15 cellular contexts compared by ENCODE assay signal in the genomic region with DNA sequence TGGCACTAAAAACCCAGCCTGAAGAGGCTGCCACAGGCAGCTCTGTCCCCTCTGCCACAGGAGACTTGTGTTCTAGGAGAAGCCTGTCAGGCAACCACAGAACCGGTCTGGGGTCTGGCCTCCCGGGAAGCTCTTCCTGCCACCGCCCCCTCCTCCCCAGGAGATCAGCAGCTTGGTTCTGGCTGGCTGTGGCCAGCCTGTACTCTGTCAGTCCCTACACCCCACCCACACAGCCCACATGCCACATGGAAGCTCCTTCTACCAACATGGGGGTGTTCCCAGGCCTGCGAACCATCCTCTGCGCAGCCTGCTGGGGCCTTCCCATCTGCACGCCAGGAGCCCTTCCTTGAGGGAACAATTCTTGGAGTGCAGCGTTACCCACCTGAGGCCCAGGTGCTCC. TPM values are rescaled to one million over a fixed set of nuclear protein-coding genes. Genes with fewer than 3 reads are reported as not detected.
DNase-seq lines count a peak whose midpoint lies in the region; TF ChIP-seq lines count a peak whose summit lies in the region.
"Had no signal": no experiment of that assay in that cellular context is flagged by ENCODE, and none has a peak within 500 bp of the region (broad histone marks: within the 10 kb centered on the region; RNA-seq: fewer than 3 reads in every experiment).

No MANE protein-coding gene starts in this region.

- no peak for TF ChIP-seq POLR2A in spleen (IDR thresholded peaks at IDR 0.05)

- intact Hi-C loops in spleen (cut with DNase I; ENCODE audit: low total_unique reads), result no loop called here

- H4K8ac ChIP-seq in trophoblast cell (ENCODE audit: low read depth, low read length), result no peak overlapping the region

- no peaks in the 10 kb centered on the region for H3K79me2 ChIP-seq in trophoblast cell (ENCODE audit: control insufficient read depth, insufficient read depth, low read length, poor library complexity)

- peak overlapping the region; percentile 53 for H2BK120ac ChIP-seq in trophoblast cell (ENCODE audit: insufficient read depth, low read length, poor library complexity)

- peak overlapping the region; percentile 80 for H4K91ac ChIP-seq in trophoblast cell (ENCODE audit: low read depth, low read length)

- H3K4me2 ChIP-seq in trophoblast cell (ENCODE audit: low read length), result no peak overlapping the region

- H4K12ac ChIP-seq in trophoblast cell (ENCODE audit: low read depth, low read length), result peak overlapping the region; percentile 2

- no peak overlapping the region for H3K4ac ChIP-seq in trophoblast cell (ENCODE audit: low read depth, low read length)

- H2BK5ac ChIP-seq in trophoblast cell (ENCODE audit: low read depth, low read length, poor library complexity), result no peak overlapping the region

- H3K27me3 ChIP-seq in trophoblast cell (ENCODE audit: insufficient read depth, low read length), result no peaks in the 10 kb centered on the region
- peaks cover 0 to 4% (median 0%) of the 10 kb centered on the region in 7 donors for H3K27me3 ChIP-seq in spleen (replicated peaks in 1 of 7)
- H3K27me3 ChIP-seq in MG63, result no peaks in the 10 kb centered on the region
- H3K27me3 ChIP-seq: BE2C had no signal

- no peak overlapping the region for H3K14ac ChIP-seq in trophoblast cell (ENCODE audit: low read length)

- no peak overlapping the region for H3K18ac ChIP-seq in trophoblast cell (ENCODE audit: low read length)

- H3K9me3 ChIP-seq in trophoblast cell (ENCODE audit: insufficient read depth, low read depth, low read length) (peaks cover 5% of the 10 kb centered on the region), spleen (no peaks in the 10 kb centered on the region), MG63 (no peaks in the 10 kb centered on the region)
- H3K9me3 ChIP-seq: BE2C, Caco-2 had no signal

- H3K79me1 ChIP-seq in trophoblast cell (ENCODE audit: low read length), result peaks cover 22% of the 10 kb centered on the region

- no peak for TF ChIP-seq CTCF in spleen (IDR thresholded peaks at IDR 0.05 in 8 of 11, conservative IDR thresholded peaks at IDR 0.05 in 3 of 11)

- no peak overlapping the region for H3K23ac ChIP-seq in trophoblast cell (ENCODE audit: low read length)

- WGBS in trophoblast cell (ENCODE audit: extremely low coverage, insufficient coverage, insufficient read length), result no CpG with 5 or more reads among the region's 7 CpGs
- 78 to 91% (median 88%) methylated on average over 7 of the region's 7 CpGs for WGBS in spleen, 5 donors

- peak overlapping the region; percentile 16 for H2AK5ac ChIP-seq in trophoblast cell (ENCODE audit: low read length)

- H2AFZ ChIP-seq in trophoblast cell (ENCODE audit: insufficient read depth, low read length, poor library complexity), result no peak overlapping the region

- no peak overlapping the region for H3K27ac ChIP-seq in trophoblast cell (ENCODE audit: low read depth, low read length)
- no peak overlapping the region for H3K27ac ChIP-seq in spleen
- no peak overlapping the region for H3K27ac ChIP-seq in caudate nucleus (ENCODE audit: low read depth, low read length)
- H3K27ac ChIP-seq: C4-2B had no signal

- peaks cover 22 to 28% of the 10 kb centered on the region in 2 experiments for H3K4me1 ChIP-seq in trophoblast cell (ENCODE audit: control insufficient read depth in 1 of 2, insufficient read depth in 2 of 2, low read length in 2 of 2)
- H3K4me1 ChIP-seq in spleen, result no peaks in the 10 kb centered on the region
- H3K4me1 ChIP-seq: BE2C, Caco-2 had no signal

- H3K9ac ChIP-seq in trophoblast cell (ENCODE audit: low read length), result no peak overlapping the region

- H3K36me3 ChIP-seq in trophoblast cell (ENCODE audit: control insufficient read depth in 1 of 2, insufficient read depth in 2 of 2, low read length in 2 of 2) (peaks cover 79 to 80% of the 10 kb centered on the region in 2 experiments), spleen (no peaks in the 10 kb centered on the region), MG63 (no peaks in the 10 kb centered on the region)
- H3K36me3 ChIP-seq: BE2C had no signal

- DNase-seq in ELF-1 (ENCODE audit: low read depth, low spot score) (peak; percentile 23), islet precursor cell (peak; percentile 87), trophoblast cell (no peak), spleen (peak; percentile 54), GM03348 (ENCODE audit: low spot score) (no peak), caudate nucleus (lab: John Stamatoyannopoulos, UW) (no peak), MG63 (no peak)
- DNase-seq: BE2C; Caco-2; CD4-positive, alpha-beta T cell; GDM1; GOT3; H7 had no signal

- no peak overlapping the region for H3K4me3 ChIP-seq in trophoblast cell (ENCODE audit: low read depth, low read length)
- H3K4me3 ChIP-seq in spleen, result no peak overlapping the region
- no peak overlapping the region for H3K4me3 ChIP-seq in MG63

- H2BK12ac ChIP-seq in trophoblast cell (ENCODE audit: low read length), result peak overlapping the region; percentile 28

RNA-seq across cellular contexts. Expression of a gene that starts 16.8 kb away (rescaled TPM):
- 56.8 and 62.0 TPM in 2 replicates for polyA plus RNA-seq in trophoblast cell (2013)
- 100 to 1,000 TPM in 4 of 7 donors, 10 to 100 TPM in 3; 37.6 to 124 (median 109) TPM for total RNA-seq in spleen
- 10 to 100 TPM; 30.1 to 49.1 (median 40.2) TPM for polyA plus RNA-seq in spleen
- 130 and 148 TPM in 2 replicates for total RNA-seq in MG63 (2014; rRNA removed; shearing (Covaris generic); ENCODE audit: low replicate concordance)

RNA-seq across cellular contexts. Expression of a gene that starts 24.1 kb away (rescaled TPM):
- polyA plus RNA-seq in trophoblast cell (2013), result 72.0 and 81.5 TPM in 2 replicates
- total RNA-seq in spleen, result under 1 TPM in 3 of 7 donors, not detected in 4; 0.37 to 0.49 (median 0.47) TPM
- polyA plus RNA-seq in spleen, result not detected
- not detected in 2 replicates for total RNA-seq in MG63 (2014; rRNA removed; shearing (Covaris generic); ENCODE audit: low replicate concordance)
- total RNA-seq: A172; CD4-positive, alpha-beta T cell had no signal

Comparison
In these comparisons a context has a peak if more than half of its experiments do, and no peak if none do; other contexts are left out.
1. DNase-seq: peak in ELF-1 (single experiment), islet precursor cell (single experiment) and spleen (single experiment); none in trophoblast cell (0 of 2), GM03348 (single experiment), caudate nucleus (0 of 61) and MG63 (single experiment).